23 cellular contexts compared by ENCODE assay signal in the genomic region with DNA sequence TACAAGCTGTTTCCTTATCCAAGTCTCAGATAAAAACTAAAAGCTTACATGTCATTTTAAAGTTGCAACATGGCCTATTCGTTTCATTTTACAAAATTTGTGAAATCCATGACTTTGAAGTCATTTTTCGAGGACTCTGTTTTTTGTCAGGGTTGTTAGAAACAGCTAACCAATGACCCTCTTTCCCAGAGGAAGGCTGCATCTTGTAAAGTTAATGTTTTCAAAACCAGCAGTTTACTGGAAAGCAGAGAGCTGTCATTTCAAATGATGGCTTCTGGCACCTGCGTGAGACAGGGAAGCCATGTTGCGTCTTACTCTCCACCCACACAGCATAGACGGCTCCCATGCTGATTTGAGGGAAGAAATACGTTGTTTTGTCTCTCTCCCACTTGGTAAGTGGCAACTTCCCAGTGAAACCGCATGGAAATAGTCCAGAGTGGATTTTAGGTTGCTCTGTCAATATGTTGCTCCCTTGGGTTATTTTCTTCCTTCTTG. TPM values are rescaled to one million over a fixed set of nuclear protein-coding genes. Genes with fewer than 3 reads are reported as not detected.
DNase-seq lines count a peak whose midpoint lies in the region; ATAC-seq and TF ChIP-seq lines count a peak whose summit lies in the region.
"Had no signal": no experiment of that assay in that cellular context is flagged by ENCODE, and none has a peak within 500 bp of the region (broad histone marks: within the 10 kb centered on the region; RNA-seq: fewer than 3 reads in every experiment).

No MANE protein-coding gene starts in this region.

- POLR2A ChIA-PET in CD8-positive, alpha-beta memory T cell (lab: Charles Lee), result no interaction called here
- POLR2A ChIA-PET in PC-3 (lab: Charles Lee; ENCODE audit: unreplicated experiment), result no interaction called here

- no peak overlapping the region for H3K4me3 ChIP-seq in CD8-positive, alpha-beta memory T cell (ENCODE audit: low read length)
- H3K4me3 ChIP-seq in OCI-LY3 (ENCODE audit: low read length), result peak overlapping the region; percentile 53
- no peak overlapping the region for H3K4me3 ChIP-seq in hepatocyte
- no peak overlapping the region for H3K4me3 ChIP-seq in rectal smooth muscle tissue (ENCODE audit: low read length)
- no peak overlapping the region for H3K4me3 ChIP-seq in PC-3 (ENCODE audit: low read length)
- H3K4me3 ChIP-seq: gastroesophageal sphincter, transverse colon had no signal

- peaks cover 5 to 46% (median 18%) of the 10 kb centered on the region in 3 donors for H3K36me3 Mint-ChIP-seq in CD8-positive, alpha-beta memory T cell

- BruUV-seq in PC-3 (replicated peaks; lab: Mats Ljungman, UMichigan), result no TSS peak

- ATAC-seq in HG03175 (IDR thresholded peaks at IDR 0.05; ENCODE audit: unreplicated experiment), result no peak
- ATAC-seq in PC-3, result no peak
- ATAC-seq: esophagus mucosa, gastroesophageal sphincter, left cardiac atrium had no signal

- H3K9me2 ChIP-seq in hepatocyte (replicated peaks; ENCODE audit: insufficient read depth), result no peaks in the 10 kb centered on the region
- no peaks in the 10 kb centered on the region for H3K9me2 ChIP-seq in PC-3 (replicated peaks; ENCODE audit: low read length)

- DNase-seq in CD8-positive, alpha-beta memory T cell, result no peak
- DNase-seq in hepatocyte (ENCODE audit: low spot score), result no peak
- no peak for DNase-seq in stimulated activated CD4-positive, alpha-beta T cell treated with anti-CD3 and anti-CD28 coated beads, Interleukin-4, amount 100 ng/mL, for 24 hours
- no peak for DNase-seq in A172 (ENCODE audit: low spot score)
- DNase-seq in PC-3, result no peak
- DNase-seq: central memory CD4-positive, alpha-beta T cell; EL; Kasumi-1; left cardiac atrium; NCI-H1092 treated with DMSO at 0.1 percent for 48 hours; NCI-H524; retina; SIG-M5; stimulated activated CD4-positive, alpha-beta T cell treated with anti-CD3 and anti-CD28 coated beads, Interleukin-15, amount 100 ng/mL, for 24 hours; stimulated activated naive CD4-positive, alpha-beta T cell; transverse colon had no signal

- H2AFZ ChIP-seq in OCI-LY3 (ENCODE audit: low read depth, low read length), result peak overlapping the region; percentile 17
- H2AFZ ChIP-seq in hepatocyte, result no peak overlapping the region
- H2AFZ ChIP-seq in PC-3 (ENCODE audit: low read length), result no peak overlapping the region

- H3K79me2 ChIP-seq in OCI-LY3 (ENCODE audit: low read length), result peaks cover 4% of the 10 kb centered on the region; the same call in 1 of the 2 replicates
- H3K79me2 ChIP-seq in hepatocyte, result no peaks in the 10 kb centered on the region
- no peaks in the 10 kb centered on the region for H3K79me2 ChIP-seq in PC-3 (ENCODE audit: low read length)

- intact Hi-C loops in PC-3 (cut with micrococcal nuclease), result no loop called here

- H3K27me3 ChIP-seq in CD8-positive, alpha-beta memory T cell (ENCODE audit: insufficient read depth, low read length, poor library complexity, severe bottlenecking), result no peaks in the 10 kb centered on the region
- H3K27me3 ChIP-seq in OCI-LY3 (ENCODE audit: low read depth, low read length) (no peaks in the 10 kb centered on the region), hepatocyte (no peaks in the 10 kb centered on the region), rectal smooth muscle tissue (ENCODE audit: control insufficient read depth, insufficient read depth, low read length) (no peaks in the 10 kb centered on the region), PC-3 (ENCODE audit: low read length) (no peaks in the 10 kb centered on the region)
- H3K27me3 ChIP-seq: gastroesophageal sphincter, transverse colon had no signal

- H3K9me3 ChIP-seq in CD8-positive, alpha-beta memory T cell (ENCODE audit: low read length), result no peaks in the 10 kb centered on the region
- no peaks in the 10 kb centered on the region for H3K9me3 ChIP-seq in OCI-LY3 (ENCODE audit: insufficient read depth, low read length)
- no peaks in the 10 kb centered on the region for H3K9me3 ChIP-seq in hepatocyte (ENCODE audit: low read depth)
- no peaks in the 10 kb centered on the region for H3K9me3 ChIP-seq in PC-3 (ENCODE audit: low read length)
- H3K9me3 ChIP-seq: gastroesophageal sphincter, transverse colon had no signal

- H3K27ac ChIP-seq in CD8-positive, alpha-beta memory T cell (ENCODE audit: low read depth, low read length), result no peak overlapping the region
- H3K27ac ChIP-seq in OCI-LY3 (ENCODE audit: low read length) (peak overlapping the region; percentile 51), hepatocyte (peak overlapping the region; percentile 69), rectal smooth muscle tissue (ENCODE audit: low read depth, low read length) (peak overlapping the region; percentile 48), PC-3 (ENCODE audit: low read length) (no peak overlapping the region)
- H3K27ac ChIP-seq: VCaP had no signal

- CTCF ChIA-PET in CD8-positive, alpha-beta memory T cell (lab: Charles Lee), result interaction anchor here (1.0 kb wide), 1 partner anchor 40 kb away, joined by 4 read pairs; no protein-coding TSS in a partner anchor
- CTCF ChIA-PET in PC-3 (lab: Charles Lee), result no interaction called here

- no peak for TF ChIP-seq CTCF in OCI-LY3 (IDR thresholded peaks at IDR 0.05; ENCODE audit: low read depth, low read length)
- no peak for TF ChIP-seq CTCF in hepatocyte (IDR thresholded peaks at IDR 0.05; ENCODE audit: poor library complexity)
- no peak for TF ChIP-seq CTCF in PC-3 (conservative IDR thresholded peaks at IDR 0.05; ENCODE audit: low read depth, low read length)

- H3K4me1 ChIP-seq in CD8-positive, alpha-beta memory T cell (ENCODE audit: insufficient read depth, low read length), result no peaks in the 10 kb centered on the region
- H3K4me1 ChIP-seq in OCI-LY3 (ENCODE audit: low read length) (peaks cover 20% of the 10 kb centered on the region), hepatocyte (ENCODE audit: insufficient read depth) (peaks cover 4% of the 10 kb centered on the region), rectal smooth muscle tissue (ENCODE audit: control insufficient read depth, insufficient read depth, low read length) (peaks cover 2% of the 10 kb centered on the region), PC-3 (ENCODE audit: insufficient read depth, low read length) (no peaks in the 10 kb centered on the region)
- H3K4me1 ChIP-seq: transverse colon had no signal

- H3K4me1 Mint-ChIP-seq in CD8-positive, alpha-beta memory T cell, result peaks cover 62 to 91% (median 83%) of the 10 kb centered on the region in 3 donors

- H3F3A ChIP-seq in PC-3 (ENCODE audit: low read length, unreplicated experiment), result no peaks in the 10 kb centered on the region

- H3K9me3 Mint-ChIP-seq in CD8-positive, alpha-beta memory T cell, result no peaks in the 10 kb centered on the region

- H3K36me3 ChIP-seq in CD8-positive, alpha-beta memory T cell (ENCODE audit: insufficient read depth, low read length), result no peaks in the 10 kb centered on the region
- peaks cover 5% of the 10 kb centered on the region for H3K36me3 ChIP-seq in OCI-LY3 (replicated peaks; ENCODE audit: low read depth, low read length)
- no peaks in the 10 kb centered on the region for H3K36me3 ChIP-seq in hepatocyte (replicated peaks; ENCODE audit: insufficient read depth, low read depth)
- no peaks in the 10 kb centered on the region for H3K36me3 ChIP-seq in rectal smooth muscle tissue (ENCODE audit: control insufficient read depth, insufficient read depth, low read length)
- no peaks in the 10 kb centered on the region for H3K36me3 ChIP-seq in PC-3 (ENCODE audit: low read depth, low read length)
- H3K36me3 ChIP-seq: gastroesophageal sphincter, transverse colon had no signal

- H3K4me2 ChIP-seq in OCI-LY3 (ENCODE audit: low read length), result peak overlapping the region; percentile 62
- H3K4me2 ChIP-seq in hepatocyte, result peak overlapping the region; percentile 44
- H3K4me2 ChIP-seq in PC-3 (ENCODE audit: low read length), result no peak overlapping the region

- H3K4me3 Mint-ChIP-seq in CD8-positive, alpha-beta memory T cell, result peak overlapping the region in 1 of 7 donors; percentile 20

- H3K9ac ChIP-seq in OCI-LY3 (ENCODE audit: low read length), result peak overlapping the region; percentile 16; the same call in 1 of the 2 replicates
- no peak overlapping the region for H3K9ac ChIP-seq in rectal smooth muscle tissue (ENCODE audit: low read length)
- H3K9ac ChIP-seq in PC-3 (ENCODE audit: low read length), result no peak overlapping the region

- 64% methylated on average over 7 of the region's 7 CpGs for WGBS in hepatocyte (ENCODE audit: low lambda C conversion rate, missing lambda C conversion rate)

- H3K27me3 Mint-ChIP-seq in CD8-positive, alpha-beta memory T cell, result no peaks in the 10 kb centered on the region

- H3K27ac Mint-ChIP-seq in CD8-positive, alpha-beta memory T cell, result peak overlapping the region; percentile 7 to 91 (median 76)
- H3K27ac Mint-ChIP-seq: activated T-helper 2 cell treated with anti-CD3 and anti-CD28 coated beads, Interferon-gamma antibody, Interleukin-2, Interleukin-4, amounts not matched to agents 10 μg/mL and 5 μg/mL and 100 μg/mL, durations not matched to agents 14 hours and 24 hours and 36 hours had no signal

- H4K20me1 ChIP-seq in OCI-LY3 (ENCODE audit: insufficient read depth, low read length), result 0 out of 2 replicates have a peak, but pooled peaks cover 3% of the 10 kb centered on the region
- H4K20me1 ChIP-seq in hepatocyte (ENCODE audit: insufficient read depth, poor library complexity, severe bottlenecking), result no peaks in the 10 kb centered on the region
- no peaks in the 10 kb centered on the region for H4K20me1 ChIP-seq in PC-3 (ENCODE audit: low read length)

RNA-seq across cellular contexts. Expression of a gene that starts 50.1 kb away (rescaled TPM):
- total RNA-seq in CD8-positive, alpha-beta memory T cell, result 100 to 1,000 TPM; 204 to 217 TPM
- polyA plus RNA-seq in CD8-positive, alpha-beta memory T cell, result 210 TPM
- total RNA-seq in hepatocyte, result 94.7 and 96.8 TPM in 2 replicates
- polyA plus RNA-seq in hepatocyte, result 177 and 194 TPM in 2 replicates
- total RNA-seq in A172 (2014; rRNA removed; shearing (Covaris generic)), result 124 TPM in 2 replicates
- 218 and 300 TPM in 2 replicates for total RNA-seq in PC-3 (2014; rRNA removed)

Comparison
In these comparisons a context has a peak if more than half of its experiments do, and no peak if none do; other contexts are left out.
1. H3K27ac ChIP-seq: peak in OCI-LY3 (single experiment), hepatocyte (single experiment) and rectal smooth muscle tissue (single experiment); none in CD8-positive, alpha-beta memory T cell (single experiment) and PC-3 (single experiment).